Comparison of ENCODE assay signal across 1 cellular context in genomic region chr2:231961349-231962166, GRCh38.
A peak's percentile ranks its signal among the peaks of the same experiment; 100 is the strongest.
TF ChIP-seq lines count a peak whose summit lies in the region.

DIS3L2 (plus strand) TSS chr2:231961713; CDS start chr2:232014928, 53,215 bp downstream.

TF ChIP-seq in K562, 482 proteins besides CTCF, POLR2A, EP300 and RAD21 (continued from another document and continues in another):
- TF ChIP-seq RERE (CRISPR knock-in tag; IDR thresholded peaks at IDR 0.05; ENCODE audit: borderline replicate concordance): no peak
- TF ChIP-seq ARID1B (IDR thresholded peaks at IDR 0.05): no peak
- peak; percentile 73 for TF ChIP-seq HNRNPLL (IDR thresholded peaks at IDR 0.05; ENCODE audit: low read depth, low read length, poor library complexity, severe bottlenecking)
- TF ChIP-seq PKNOX1 (IDR thresholded peaks at IDR 0.05): no peak
- no peak for TF ChIP-seq ZNF124 (CRISPR knock-in tag; IDR thresholded peaks at IDR 0.05)
- no peak for TF ChIP-seq STAG1 (CRISPR knock-in tag; IDR thresholded peaks at IDR 0.05; ENCODE audit: borderline replicate concordance)
- TF ChIP-seq TCF3 (CRISPR knock-in tag; IDR thresholded peaks at IDR 0.05): no peak
- TF ChIP-seq CGGBP1 (CRISPR knock-in tag; IDR thresholded peaks at IDR 0.05): peak; percentile 43; the same call in 1 of the 2 replicates
- TF ChIP-seq ILK (tag; IDR thresholded peaks at IDR 0.05; ENCODE audit: borderline replicate concordance, low read depth): no peak
- peak in 1 of 2 experiments; percentile 44; a peak in 1 of 4 replicates for TF ChIP-seq UBTF (IDR thresholded peaks at IDR 0.05; ENCODE audit: borderline replicate concordance in 1 of 2, low read depth in 2 of 2, low read length in 2 of 2)
- no peak for TF ChIP-seq NCOR1 (IDR thresholded peaks at IDR 0.05)
- TF ChIP-seq RBBP5 (IDR thresholded peaks at IDR 0.05; ENCODE audit: borderline replicate concordance, insufficient read depth, low read length, poor library complexity, severe bottlenecking): peak; percentile 95
- peak; percentile 73 for TF ChIP-seq SIN3B (IDR thresholded peaks at IDR 0.05; ENCODE audit: low read depth)
- no peak for TF ChIP-seq SNIP1 (IDR thresholded peaks at IDR 0.05; ENCODE audit: low read depth)
- TF ChIP-seq SREBF2 (CRISPR knock-in tag; IDR thresholded peaks at IDR 0.05): no peak
- TF ChIP-seq, protein P1, sequence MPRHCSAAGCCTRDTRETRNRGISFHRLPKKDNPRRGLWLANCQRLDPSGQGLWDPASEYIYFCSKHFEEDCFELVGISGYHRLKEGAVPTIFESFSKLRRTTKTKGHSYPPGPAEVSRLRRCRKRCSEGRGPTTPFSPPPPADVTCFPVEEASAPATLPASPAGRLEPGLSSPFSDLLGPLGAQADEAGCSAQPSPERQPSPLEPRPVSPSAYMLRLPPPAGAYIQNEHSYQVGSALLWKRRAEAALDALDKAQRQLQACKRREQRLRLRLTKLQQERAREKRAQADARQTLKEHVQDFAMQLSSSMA (CRISPR knock-in tag; IDR thresholded peaks at IDR 0.05): no peak
- TF ChIP-seq EGR1 (conservative IDR thresholded peaks at IDR 0.05): peak; percentile 60
- peak; percentile 80 to 84 for TF ChIP-seq NRF1 (conservative IDR thresholded peaks at IDR 0.05 in 1 of 2, IDR thresholded peaks at IDR 0.05 in 1 of 2)
- no peak for TF ChIP-seq HMG20A (CRISPR knock-in tag; conservative IDR thresholded peaks at IDR 0.05)
- no peak for TF ChIP-seq ZNF764 (CRISPR knock-in tag; IDR thresholded peaks at IDR 0.05; ENCODE audit: low read depth)
- no peak for TF ChIP-seq SMAD1 (IDR thresholded peaks at IDR 0.05; ENCODE audit: low read depth, low read length, partially characterized antibody)
- no peak for TF ChIP-seq SFPQ (IDR thresholded peaks at IDR 0.05; ENCODE audit: low read depth, low read length)
- no peak for TF ChIP-seq ZNF77 (CRISPR knock-in tag; IDR thresholded peaks at IDR 0.05)
- TF ChIP-seq PTRF (tag; IDR thresholded peaks at IDR 0.05): no peak
- TF ChIP-seq USF1 (CRISPR knock-in tag; IDR thresholded peaks at IDR 0.05): 0 out of 2 replicates have a peak, but pooled peaks have one; percentile 8
- TF ChIP-seq ZFP36 (IDR thresholded peaks at IDR 0.05; ENCODE audit: low read depth, low read length, partially characterized antibody): no peak
- TF ChIP-seq ZNF184 (CRISPR knock-in tag; IDR thresholded peaks at IDR 0.05): no peak
- TF ChIP-seq KLF13 (tag; IDR thresholded peaks at IDR 0.05; ENCODE audit: borderline replicate concordance, low read depth): no peak
- no peak for TF ChIP-seq ZNF76 (CRISPR knock-in tag; IDR thresholded peaks at IDR 0.05; ENCODE audit: borderline replicate concordance)
- TF ChIP-seq ZZZ3 (IDR thresholded peaks at IDR 0.05): no peak
- no peak for TF ChIP-seq SAP30 (IDR thresholded peaks at IDR 0.05; ENCODE audit: borderline replicate concordance, insufficient read depth, low read depth, low read length, poor library complexity, severe bottlenecking)
- no peak for TF ChIP-seq ESRRB (CRISPR knock-in tag; IDR thresholded peaks at IDR 0.05; ENCODE audit: borderline replicate concordance)
- 0 out of 2 replicates have a peak, but pooled peaks have one; percentile 27 for TF ChIP-seq SOX6 (IDR thresholded peaks at IDR 0.05)
- TF ChIP-seq HMG20B (CRISPR knock-in tag; IDR thresholded peaks at IDR 0.05): no peak
- no peak for TF ChIP-seq SRF (CRISPR knock-in tag; IDR thresholded peaks at IDR 0.05)
- TF ChIP-seq CCAR2 (IDR thresholded peaks at IDR 0.05; ENCODE audit: low read depth, low read length): no peak
- no peak for TF ChIP-seq MED1 (CRISPR knock-in tag; IDR thresholded peaks at IDR 0.05; ENCODE audit: borderline replicate concordance)
- no peak for TF ChIP-seq POLR3G (IDR thresholded peaks at IDR 0.05; ENCODE audit: extremely low read depth, insufficient read length, insufficient replicate concordance)
- no peak for TF ChIP-seq MCM3 (IDR thresholded peaks at IDR 0.05)
- no peak for TF ChIP-seq HIVEP1 (CRISPR knock-in tag; IDR thresholded peaks at IDR 0.05)
- TF ChIP-seq NR3C1 (CRISPR knock-in tag; IDR thresholded peaks at IDR 0.05): no peak; the same call in 1 of the 2 replicates
- TF ChIP-seq, protein P2, sequence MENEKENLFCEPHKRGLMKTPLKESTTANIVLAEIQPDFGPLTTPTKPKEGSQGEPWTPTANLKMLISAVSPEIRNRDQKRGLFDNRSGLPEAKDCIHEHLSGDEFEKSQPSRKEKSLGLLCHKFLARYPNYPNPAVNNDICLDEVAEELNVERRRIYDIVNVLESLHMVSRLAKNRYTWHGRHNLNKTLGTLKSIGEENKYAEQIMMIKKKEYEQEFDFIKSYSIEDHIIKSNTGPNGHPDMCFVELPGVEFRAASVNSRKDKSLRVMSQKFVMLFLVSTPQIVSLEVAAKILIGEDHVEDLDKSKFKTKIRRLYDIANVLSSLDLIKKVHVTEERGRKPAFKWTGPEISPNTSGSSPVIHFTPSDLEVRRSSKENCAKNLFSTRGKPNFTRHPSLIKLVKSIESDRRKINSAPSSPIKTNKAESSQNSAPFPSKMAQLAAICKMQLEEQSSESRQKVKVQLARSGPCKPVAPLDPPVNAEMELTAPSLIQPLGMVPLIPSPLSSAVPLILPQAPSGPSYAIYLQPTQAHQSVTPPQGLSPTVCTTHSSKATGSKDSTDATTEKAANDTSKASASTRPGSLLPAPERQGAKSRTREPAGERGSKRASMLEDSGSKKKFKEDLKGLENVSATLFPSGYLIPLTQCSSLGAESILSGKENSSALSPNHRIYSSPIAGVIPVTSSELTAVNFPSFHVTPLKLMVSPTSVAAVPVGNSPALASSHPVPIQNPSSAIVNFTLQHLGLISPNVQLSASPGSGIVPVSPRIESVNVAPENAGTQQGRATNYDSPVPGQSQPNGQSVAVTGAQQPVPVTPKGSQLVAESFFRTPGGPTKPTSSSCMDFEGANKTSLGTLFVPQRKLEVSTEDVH (IDR thresholded peaks at IDR 0.05; ENCODE audit: low read depth, partially characterized antibody): peak; percentile 38
- TF ChIP-seq RFX5 (IDR thresholded peaks at IDR 0.05; ENCODE audit: low read depth, low read length): no peak
- TF ChIP-seq BCOR (IDR thresholded peaks at IDR 0.05): no peak
- TF ChIP-seq SAFB (IDR thresholded peaks at IDR 0.05; ENCODE audit: borderline replicate concordance, low read depth, low read length): no peak
- TF ChIP-seq NCOA1 (IDR thresholded peaks at IDR 0.05; ENCODE audit: low read depth): peak; percentile 23; the same call in 1 of the 2 replicates
- no peak for TF ChIP-seq HDGF (IDR thresholded peaks at IDR 0.05)
- TF ChIP-seq EZH2 (IDR thresholded peaks at IDR 0.05; ENCODE audit: borderline replicate concordance, low read depth, low read length): no peak
- TF ChIP-seq TBP (optimal IDR thresholded peaks at IDR 0.05; ENCODE audit: low read depth, low read length): peak; percentile 50
- TF ChIP-seq GTF2F1 (IDR thresholded peaks at IDR 0.05; ENCODE audit: low read depth, low read length): 0 out of 2 replicates have a peak, but pooled peaks have one; percentile 16
- TF ChIP-seq NELFE (IDR thresholded peaks at IDR 0.05; ENCODE audit: insufficient read depth, insufficient read length): peak; percentile 8
- no peak for TF ChIP-seq MAFG (tag; conservative IDR thresholded peaks at IDR 0.05)
- TF ChIP-seq SMARCC2 (IDR thresholded peaks at IDR 0.05; ENCODE audit: low read depth): no peak
